8 cellular contexts compared by ENCODE assay signal in genomic region chr2:68251187-68251854, GRCh38. TPM values are rescaled to one million over a fixed set of nuclear protein-coding genes. Genes with fewer than 3 reads are reported as not detected.
DNase-seq lines count a peak whose midpoint lies in the region; ATAC-seq and TF ChIP-seq lines count a peak whose summit lies in the region.

No MANE protein-coding gene starts in this region.

- peak overlapping the region; percentile 97 for H3K9ac ChIP-seq in endocrine pancreas (ENCODE audit: control insufficient read depth, insufficient read depth, low read length)

- CTCF ChIA-PET in activated CD8-positive, alpha-beta memory T cell treated with anti-CD3 and anti-CD28 coated beads, Interleukin-2, amount 10 ng/mL, durations not matched to agents 7 days and 5 days (lab: Charles Lee), result interaction anchor here (0.9 to 1.9 kb wide), 5 partner anchors 29 to 99 kb away, joined by 3 to 7 read pairs (median 4); no protein-coding TSS in a partner anchor

- peak; percentile 60 for ATAC-seq in activated CD8-positive, alpha-beta memory T cell treated with anti-CD3 and anti-CD28 coated beads, Interleukin-2, amount 10 ng/mL, durations not matched to agents 7 days and 5 days

- H3K4me3 ChIP-seq in endocrine pancreas (ENCODE audit: control insufficient read depth, insufficient read depth, low read length) (peak overlapping the region; percentile 98), mesodermal cell (ENCODE audit: extremely low read depth, insufficient read depth, low read length, poor library complexity, severe bottlenecking) (peak overlapping the region; percentile 89)

- WGBS in mesodermal cell (ENCODE audit: insufficient coverage in 2 of 2), 2 experiments, result 0% methylated on average over 20 to 38 of the region's 41 CpGs

- peak; percentile 59 for DNase-seq in CMK (ENCODE audit: low read depth)
- peak; percentile 77 for DNase-seq in GM20000 (ENCODE audit: low spot score)
- peak; percentile 73 for DNase-seq in HT1080 (ENCODE audit: low read depth)
- DNase-seq in NOMO-1 (lab: John Stamatoyannopoulos, UW; ENCODE audit: unreplicated experiment in 2 of 2), result peak; percentile 90 to 94
- peak; percentile 87 for DNase-seq in activated CD8-positive, alpha-beta memory T cell treated with anti-CD3 and anti-CD28 coated beads, Interleukin-2, amount 10 ng/mL, durations not matched to agents 7 days and 5 days
- peak; percentile 24 to 55 for DNase-seq in stimulated activated CD8-positive, alpha-beta memory T cell treated with anti-CD3 and anti-CD28 coated beads, Interleukin-2, amount 100 ng/mL, for 1 hour (ENCODE audit: low read depth in 2 of 2)

- peak overlapping the region; percentile 88 for H3K27ac ChIP-seq in mesodermal cell (ENCODE audit: low read depth, low read length, severe bottlenecking)

- no peaks in the 10 kb centered on the region for H3K9me3 Mint-ChIP-seq in activated CD8-positive, alpha-beta memory T cell treated with anti-CD3 and anti-CD28 coated beads, Interleukin-2, amount 10 ng/mL, durations not matched to agents 7 days and 5 days (ENCODE audit: low read depth)

- no peaks in the 10 kb centered on the region for H3K36me3 ChIP-seq in endocrine pancreas (ENCODE audit: control insufficient read depth, insufficient read depth, low read length)
- peaks cover 11% of the 10 kb centered on the region for H3K36me3 ChIP-seq in mesodermal cell (ENCODE audit: control insufficient read depth, insufficient read depth, low read length)

- peak; percentile 73 for TF ChIP-seq CTCF in GM20000 (IDR thresholded peaks at IDR 0.05; ENCODE audit: extremely low read depth, missing control alignments)

- H3K4me1 ChIP-seq in endocrine pancreas (ENCODE audit: control insufficient read depth, insufficient read depth, low read length) (peaks cover 25% of the 10 kb centered on the region), mesodermal cell (ENCODE audit: control insufficient read depth, insufficient read depth, low read length, poor library complexity, severe bottlenecking) (peaks cover 12% of the 10 kb centered on the region)

- H3K27me3 Mint-ChIP-seq in activated CD8-positive, alpha-beta memory T cell treated with anti-CD3 and anti-CD28 coated beads, Interleukin-2, amount 10 ng/mL, durations not matched to agents 7 days and 5 days, result no peaks in the 10 kb centered on the region

- peak overlapping the region; percentile 94 for H3K27ac Mint-ChIP-seq in activated CD8-positive, alpha-beta memory T cell treated with anti-CD3 and anti-CD28 coated beads, Interleukin-2, amount 10 ng/mL, durations not matched to agents 7 days and 5 days

- H3K9me3 ChIP-seq in endocrine pancreas (ENCODE audit: control insufficient read depth, low read length) (no peaks in the 10 kb centered on the region), mesodermal cell (ENCODE audit: control insufficient read depth, low read length) (no peaks in the 10 kb centered on the region)

- peaks cover 10% of the 10 kb centered on the region for H3K36me3 Mint-ChIP-seq in activated CD8-positive, alpha-beta memory T cell treated with anti-CD3 and anti-CD28 coated beads, Interleukin-2, amount 10 ng/mL, durations not matched to agents 7 days and 5 days

- H3K4me1 Mint-ChIP-seq in activated CD8-positive, alpha-beta memory T cell treated with anti-CD3 and anti-CD28 coated beads, Interleukin-2, amount 10 ng/mL, durations not matched to agents 7 days and 5 days, result peaks cover 34% of the 10 kb centered on the region

- H3K4me3 Mint-ChIP-seq in activated CD8-positive, alpha-beta memory T cell treated with anti-CD3 and anti-CD28 coated beads, Interleukin-2, amount 10 ng/mL, durations not matched to agents 7 days and 5 days, result peak overlapping the region; percentile 84

- H3K27me3 ChIP-seq in endocrine pancreas (ENCODE audit: control insufficient read depth, insufficient read depth, low read length), result no peaks in the 10 kb centered on the region

RNA-seq across cellular contexts. Expression of gene PPP3R1, which starts 1.0 kb away (rescaled TPM):
- total RNA-seq in HT1080 (2014; rRNA removed; shearing (Covaris generic)), result 13.1 and 22.4 TPM in 2 replicates
- polyA plus RNA-seq in HT1080 (2015; cell fraction: cytosol; rRNA removed), result 55.6 and 69.2 TPM in 2 replicates
- 39.8 and 56.5 TPM in 2 replicates for polyA plus RNA-seq in HT1080 (2015; cell fraction: nucleus; rRNA removed)
- 10 to 100 TPM; 58.6 to 86.4 TPM for total RNA-seq in activated CD8-positive, alpha-beta memory T cell treated with anti-CD3 and anti-CD28 coated beads, Interleukin-2, amount 10 ng/mL, durations not matched to agents 7 days and 5 days
- polyA plus RNA-seq in mesodermal cell (2013, experiment 1 of 2), result 45.0 TPM
- polyA plus RNA-seq in mesodermal cell (2013, experiment 2 of 2), result 51.2 TPM

Comparison
In these comparisons a context has a peak if more than half of its experiments do, and no peak if none do; other contexts are left out.
1. Peak in every context shown above with its lines: DNase-seq, ATAC-seq, H3K4me3 ChIP-seq and H3K27ac ChIP-seq.
2. DNase-seq: peak in every context shown above with its lines; median percentile 92 in NOMO-1; 87 in activated CD8-positive, alpha-beta memory T cell treated with anti-CD3 and anti-CD28 coated beads, Interleukin-2, amount 10 ng/mL, durations not matched to agents 7 days and 5 days; 77 in GM20000; 73 in HT1080; 59 in CMK; 40 in stimulated activated CD8-positive, alpha-beta memory T cell treated with anti-CD3 and anti-CD28 coated beads, Interleukin-2, amount 100 ng/mL, for 1 hour.